8 cellular contexts compared by ENCODE assay signal in genomic region chr17:8158267-8159031, GRCh38. TPM values are rescaled to one million over a fixed set of nuclear protein-coding genes. Genes with fewer than 3 reads are reported as not detected.
DNase-seq lines count a peak whose midpoint lies in the region; ATAC-seq and TF ChIP-seq lines count a peak whose summit lies in the region.

No MANE protein-coding gene starts in this region.

- H3K36me3 ChIP-seq in CD8-positive, alpha-beta T cell (ENCODE audit: insufficient read depth, low read length), result peaks cover 30% of the 10 kb centered on the region
- H3K36me3 ChIP-seq in muscle layer of colon (ENCODE audit: insufficient read depth, low read length), result peaks cover 25% of the 10 kb centered on the region

- peaks cover 69% of the 10 kb centered on the region for H3K4me1 ChIP-seq in CD8-positive, alpha-beta T cell (ENCODE audit: insufficient read depth, low read length)
- peaks cover 41% of the 10 kb centered on the region for H3K4me1 ChIP-seq in muscle layer of colon (ENCODE audit: insufficient read depth, low read length)

- no peaks in the 10 kb centered on the region for H3K27me3 ChIP-seq in CD8-positive, alpha-beta T cell (ENCODE audit: insufficient read depth, low read length)
- no peaks in the 10 kb centered on the region for H3K27me3 ChIP-seq in muscle layer of colon (ENCODE audit: control insufficient read depth in 1 of 2, insufficient read depth in 2 of 2, low read length in 2 of 2)

- peak overlapping the region; percentile 62 for H3K4me3 Mint-ChIP-seq in CD8-positive, alpha-beta T cell

- intact Hi-C loops in CD8-positive, alpha-beta T cell (cut with DNase I, micrococcal nuclease), result loop anchor here (1.0 to 5.0 kb wide), 4 partner anchors 20 to 316 kb away; no protein-coding TSS in a partner anchor

- no peak overlapping the region for H3K4me3 ChIP-seq in CD8-positive, alpha-beta T cell (ENCODE audit: low read depth, low read length)
- no peak overlapping the region for H3K4me3 ChIP-seq in epithelial cell of proximal tubule (ENCODE audit: low read depth, low read length)
- peak overlapping the region in 1 of 2 donors; percentile 33 for H3K4me3 ChIP-seq in muscle layer of colon (ENCODE audit: low read depth in 1 of 2, low read length in 2 of 2)

- no peak overlapping the region for H3K9ac ChIP-seq in muscle layer of colon (ENCODE audit: low read length)

- H3K4me1 Mint-ChIP-seq in CD8-positive, alpha-beta T cell (ENCODE audit: low read depth), result peaks cover 61% of the 10 kb centered on the region

- peaks cover 56% of the 10 kb centered on the region for H3K36me3 Mint-ChIP-seq in CD8-positive, alpha-beta T cell

- CTCF ChIA-PET in CD8-positive, alpha-beta T cell (lab: Charles Lee), result interaction anchor here (0.6 to 12.2 kb wide), 22 partner anchors 8 to 136 kb away, joined by 3 to 183 read pairs (median 4); partner anchors contain the start of genes ALOXE3, BORCS6, CTC1 and HES7

- peak; percentile 9 for ATAC-seq in CD8-positive, alpha-beta T cell
- no peak for ATAC-seq in GM18511 (IDR thresholded peaks at IDR 0.05; ENCODE audit: unreplicated experiment)

- no peak overlapping the region for H3K27ac Mint-ChIP-seq in CD8-positive, alpha-beta T cell

- POLR2A ChIA-PET in CD8-positive, alpha-beta T cell (lab: Charles Lee), result interaction anchor here (0.7 to 7.3 kb wide), 9 partner anchors 14 to 89 kb away, joined by 3 to 101 read pairs (median 9); partner anchors contain the start of genes AURKB, CTC1, HES7 and PFAS

- H3K9me3 Mint-ChIP-seq in CD8-positive, alpha-beta T cell, result no peaks in the 10 kb centered on the region

- DNase-seq in CD8-positive, alpha-beta T cell, result peak; percentile 72 to 90 (median 87)
- peak; percentile 84 for DNase-seq in HS-27A (ENCODE audit: low read depth)
- DNase-seq in OCI-M1 (lab: John Stamatoyannopoulos, UW), result peak; percentile 99
- DNase-seq in activated T-cell treated with anti-CD3 and anti-CD28 coated beads for 4 hours, result peak; percentile 85
- DNase-seq in epithelial cell of proximal tubule (ENCODE audit: low read depth), result no peak
- peak; percentile 97 for DNase-seq in stimulated activated CD8-positive, alpha-beta memory T cell treated with anti-CD3 and anti-CD28 coated beads, Interleukin-4, amount 100 ng/mL, for 48 hours

- H3K27ac ChIP-seq in CD8-positive, alpha-beta T cell (ENCODE audit: low read depth, low read length), result peak overlapping the region; percentile 45
- peak overlapping the region; percentile 89 for H3K27ac ChIP-seq in muscle layer of colon (ENCODE audit: low read depth, low read length)

- H3K9me3 ChIP-seq in CD8-positive, alpha-beta T cell (ENCODE audit: low read length), result no peaks in the 10 kb centered on the region
- H3K9me3 ChIP-seq in muscle layer of colon (ENCODE audit: low read length), result no peaks in the 10 kb centered on the region

- no peaks in the 10 kb centered on the region for H3K27me3 Mint-ChIP-seq in CD8-positive, alpha-beta T cell (ENCODE audit: low read depth)

- TF ChIP-seq CTCF in CD8-positive, alpha-beta T cell (IDR thresholded peaks at IDR 0.05), result peak; percentile 96
- TF ChIP-seq CTCF in epithelial cell of proximal tubule (conservative IDR thresholded peaks at IDR 0.05; ENCODE audit: low read depth, low read length), result peak; percentile 88

RNA-seq across cellular contexts. Expression of gene VAMP2, which starts 4.3 kb away (rescaled TPM):
- 100 to 1,000 TPM; 302 to 303 TPM for total RNA-seq in CD8-positive, alpha-beta T cell
- total RNA-seq in epithelial cell of proximal tubule, result 2.1 and 7.0 TPM in 2 replicates

RNA-seq across cellular contexts. Expression of gene PER1, which starts 6.2 kb away (rescaled TPM):
- total RNA-seq in CD8-positive, alpha-beta T cell, result 1,000 to 10,000 TPM; 1,922 to 1,926 TPM
- 13.1 and 17.1 TPM in 2 replicates for total RNA-seq in epithelial cell of proximal tubule

RNA-seq across cellular contexts. Expression of gene TMEM107, which starts 17.7 kb away (rescaled TPM):
- 10 to 100 TPM; 19.1 to 22.7 TPM for total RNA-seq in CD8-positive, alpha-beta T cell
- 16.9 and 24.3 TPM in 2 replicates for total RNA-seq in epithelial cell of proximal tubule

RNA-seq across cellular contexts. Expression of gene BORCS6, which starts 31.5 kb away (rescaled TPM):
- total RNA-seq in CD8-positive, alpha-beta T cell, result 1 to 10 TPM; 6.1 to 6.7 TPM
- total RNA-seq in epithelial cell of proximal tubule, result 9.5 and 11.4 TPM in 2 replicates

RNA-seq across cellular contexts. Expression of gene HES7, which starts 34.5 kb away (rescaled TPM):
- total RNA-seq in CD8-positive, alpha-beta T cell, result under 1 TPM; 0.30 to 0.92 TPM
- 0.35 TPM in 1 of 2 replicates, not detected in the other for total RNA-seq in epithelial cell of proximal tubule

Comparison
In these comparisons a context has a peak if more than half of its experiments do, and no peak if none do; other contexts are left out.
1. RNA of gene VAMP2, which starts 4.3 kb away (total RNA-seq): 302 to 303 TPM in CD8-positive, alpha-beta T cell; 2.1 to 7.0 TPM in epithelial cell of proximal tubule; every median in the first group is over 10 times any median in the second.
2. RNA of gene PER1, which starts 6.2 kb away (total RNA-seq): 1,922 to 1,926 TPM in CD8-positive, alpha-beta T cell; 13.1 to 17.1 TPM in epithelial cell of proximal tubule; every median in the first group is over 100 times any median in the second.